Comparison of ENCODE assay signal across 1 cellular context in the genomic region with DNA sequence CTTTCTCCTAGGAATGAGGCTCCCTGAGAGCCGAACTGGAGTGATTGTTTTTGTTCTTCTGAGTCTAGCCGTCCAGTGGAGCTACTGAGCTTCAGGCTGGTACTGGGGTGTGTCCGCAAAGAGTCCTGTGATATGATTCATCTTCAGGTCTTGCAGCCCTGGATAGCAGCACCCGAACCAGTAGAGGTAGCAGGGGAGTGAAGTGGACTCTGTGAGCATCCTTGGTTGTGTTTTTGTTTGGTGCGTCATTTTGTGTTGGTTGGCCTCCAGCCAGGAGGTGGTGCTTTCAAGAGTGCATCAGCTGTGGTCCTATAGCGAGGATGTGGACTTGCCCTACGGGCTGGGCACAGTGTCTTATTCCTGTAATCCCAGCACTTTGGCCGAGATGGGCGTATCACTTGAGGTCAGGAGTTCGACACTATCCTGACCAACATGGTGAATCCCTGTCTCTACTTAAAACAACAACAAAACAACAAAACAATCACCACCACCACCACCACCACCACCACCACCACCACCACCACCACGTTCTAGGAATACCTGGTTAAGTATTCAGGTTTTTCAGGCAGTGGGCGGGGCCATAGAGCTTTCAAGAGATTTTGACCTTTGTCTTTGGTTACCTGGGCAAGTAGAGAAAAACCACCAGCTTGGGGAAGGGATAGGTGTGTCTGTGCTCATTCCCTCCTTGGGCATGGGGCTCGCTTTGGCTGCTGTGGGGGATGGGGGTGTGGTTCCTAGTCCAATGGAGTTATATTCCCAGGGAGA.
TF ChIP-seq lines count a peak whose summit lies in the region.

No MANE protein-coding gene starts in this region.

TF ChIP-seq in HCT116, 20 proteins besides CTCF, POLR2A, EP300 and RAD21:
- TF ChIP-seq, protein P1, sequence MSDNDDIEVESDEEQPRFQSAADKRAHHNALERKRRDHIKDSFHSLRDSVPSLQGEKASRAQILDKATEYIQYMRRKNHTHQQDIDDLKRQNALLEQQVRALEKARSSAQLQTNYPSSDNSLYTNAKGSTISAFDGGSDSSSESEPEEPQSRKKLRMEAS (IDR thresholded peaks at IDR 0.05), result no peak
- TF ChIP-seq FOSL1 (IDR thresholded peaks at IDR 0.05; ENCODE audit: low read depth), result 0 out of 2 replicates have a peak, but pooled peaks have one; percentile 23
TF ChIP-seq in HCT116: peak in this region for 1.
